ENCODE assay signal across 27 cellular contexts in genomic region chr2:211671977-211672376, GRCh38.
"Had no signal": no experiment of that assay in that cellular context is flagged by ENCODE, and none has a peak within 500 bp of the region (broad histone marks: within the 10 kb centered on the region; RNA-seq: fewer than 3 reads in every experiment).

No MANE protein-coding gene starts in this region.

- H3K36me3 ChIP-seq: colonic mucosa, esophagus squamous epithelium, gastrocnemius medialis, heart right ventricle, left lung had no signal

- ATAC-seq: effector memory CD8-positive, alpha-beta T cell; esophagus mucosa; gastrocnemius medialis; heart right ventricle; left cardiac atrium; left lung; left ventricle myocardium superior; naive thymus-derived CD4-positive, alpha-beta T cell had no signal

- H3K27ac ChIP-seq: colonic mucosa, epithelial cell of prostate, esophagus squamous epithelium, gastrocnemius medialis, heart right ventricle, left lung had no signal

- H3K27me3 ChIP-seq: colonic mucosa, esophagus squamous epithelium, gastrocnemius medialis, heart right ventricle, left lung had no signal

- H3K9me3 ChIP-seq: colonic mucosa, esophagus squamous epithelium, gastrocnemius medialis, heart right ventricle, left lung had no signal

- FAIRE-seq: endometrium, islet of Langerhans, keratinocyte had no signal

- H3K4me1 ChIP-seq: colonic mucosa, esophagus squamous epithelium, gastrocnemius medialis, heart right ventricle, left lung had no signal

- H3K4me3 ChIP-seq: colonic mucosa, esophagus squamous epithelium, gastrocnemius medialis, heart right ventricle, left lung, lung had no signal

- DNase-seq: colonic mucosa; cortex of kidney; effector CD8-positive, alpha-beta T cell; effector memory CD8-positive, alpha-beta T cell; endodermal cell; erythroblast; esophagus squamous epithelium; foreskin fibroblast; foreskin melanocyte; gastrocnemius medialis; glutamatergic neuron; head of caudate nucleus; heart right ventricle; hippocampal formation; left cardiac atrium; left lung; left ventricle myocardium superior; mammary epithelial cell; mesendoderm; midbrain; naive thymus-derived CD4-positive, alpha-beta T cell had no signal
